In genomic region chr14:60722163-60722835, GRCh38 we compare ENCODE assay signal across 8 cellular contexts. TPM values are rescaled to one million over a fixed set of nuclear protein-coding genes. Genes with fewer than 3 reads are reported as not detected.
DNase-seq lines count a peak whose midpoint lies in the region; ATAC-seq and TF ChIP-seq lines count a peak whose summit lies in the region.

No MANE protein-coding gene starts in this region.

- CTCF ChIA-PET in CD4-positive, alpha-beta memory T cell (lab: Charles Lee; ENCODE audit: partially characterized antibody): interaction anchor here (1.6 kb wide), 1 partner anchor 12 kb away, joined by 7 read pairs; the partner anchor contains the start of gene MNAT1
- CTCF ChIA-PET in activated CD8-positive, alpha-beta memory T cell treated with anti-CD3 and anti-CD28 coated beads, Interleukin-2, amount 10 ng/mL, durations not matched to agents 7 days and 5 days (lab: Charles Lee): interaction anchor here (0.9 to 2.2 kb wide), 5 partner anchors 11 to 304 kb away, joined by 3 to 10 read pairs (median 4); partner anchors contain the start of gene SIX1

- peak in 2 of 5 donors; percentile 6 to 17 for DNase-seq in CD4-positive, alpha-beta memory T cell
- DNase-seq in GM23338 (ENCODE audit: low spot score): peak; percentile 88
- peak; percentile 96 for DNase-seq in NCI-H2107 treated with DMSO at 0.1 percent for 48 hours (lab: John Stamatoyannopoulos, UW; ENCODE audit: unreplicated experiment)
- DNase-seq in activated CD8-positive, alpha-beta memory T cell treated with anti-CD3 and anti-CD28 coated beads, Interleukin-2, amount 10 ng/mL, durations not matched to agents 7 days and 5 days: peak; percentile 49
- peak; percentile 54 for DNase-seq in fibroblast of gingiva (ENCODE audit: low read depth)
- DNase-seq in ecto neural progenitor cell (ENCODE audit: low spot score): no peak
- DNase-seq in mucosa of gallbladder (ENCODE audit: low spot score): no peak

- intact Hi-C loops in CD4-positive, alpha-beta memory T cell (cut with micrococcal nuclease): no loop called here

- H3K4me3 Mint-ChIP-seq in CD4-positive, alpha-beta memory T cell: peak overlapping the region; percentile 78 to 96 (median 86)
- peak overlapping the region; percentile 91 for H3K4me3 Mint-ChIP-seq in GM23338
- peak overlapping the region; percentile 75 for H3K4me3 Mint-ChIP-seq in activated CD8-positive, alpha-beta memory T cell treated with anti-CD3 and anti-CD28 coated beads, Interleukin-2, amount 10 ng/mL, durations not matched to agents 7 days and 5 days

- peaks cover 3% of the 10 kb centered on the region; the same call in 1 of the 2 replicates for H3F3A ChIP-seq in GM23338 (replicated peaks; ENCODE audit: low read depth)

- peaks cover 53 to 58% of the 10 kb centered on the region in 2 donors for H3K27me3 Mint-ChIP-seq in CD4-positive, alpha-beta memory T cell
- peaks cover 13% of the 10 kb centered on the region for H3K27me3 Mint-ChIP-seq in GM23338 (ENCODE audit: insufficient read depth, low read depth, poor library complexity)
- peaks cover 72% of the 10 kb centered on the region for H3K27me3 Mint-ChIP-seq in activated CD8-positive, alpha-beta memory T cell treated with anti-CD3 and anti-CD28 coated beads, Interleukin-2, amount 10 ng/mL, durations not matched to agents 7 days and 5 days

- H4K20me1 ChIP-seq in GM23338 (replicated peaks; ENCODE audit: insufficient read depth): peaks cover 28% of the 10 kb centered on the region

- peaks cover 0 to 4% (median 0%) of the 10 kb centered on the region in 8 donors for H3K9me3 Mint-ChIP-seq in CD4-positive, alpha-beta memory T cell
- 0 out of 3 replicates have a peak, but pooled peaks cover 2% of the 10 kb centered on the region for H3K9me3 Mint-ChIP-seq in GM23338
- no peaks in the 10 kb centered on the region for H3K9me3 Mint-ChIP-seq in activated CD8-positive, alpha-beta memory T cell treated with anti-CD3 and anti-CD28 coated beads, Interleukin-2, amount 10 ng/mL, durations not matched to agents 7 days and 5 days (ENCODE audit: low read depth)

- H3K27ac Mint-ChIP-seq in CD4-positive, alpha-beta memory T cell: peak overlapping the region in 1 of 7 donors; percentile 42
- H3K27ac Mint-ChIP-seq in GM23338: peak overlapping the region; percentile 77; the same call in 1 of the 2 replicates
- H3K27ac Mint-ChIP-seq in activated CD8-positive, alpha-beta memory T cell treated with anti-CD3 and anti-CD28 coated beads, Interleukin-2, amount 10 ng/mL, durations not matched to agents 7 days and 5 days: no peak overlapping the region

- H3K4me1 ChIP-seq in CD4-positive, alpha-beta memory T cell (ENCODE audit: insufficient read depth, low read length): peaks cover 20% of the 10 kb centered on the region
- peaks cover 25% of the 10 kb centered on the region for H3K4me1 ChIP-seq in GM23338 (ENCODE audit: insufficient read depth)
- H3K4me1 ChIP-seq in neuron (ENCODE audit: insufficient read depth, low read length): peaks cover 15% of the 10 kb centered on the region

- TF ChIP-seq CTCF in GM23338 (conservative IDR thresholded peaks at IDR 0.05; ENCODE audit: low read depth in 2 of 2): no peak

- peaks cover 7 to 36% (median 15%) of the 10 kb centered on the region in 4 donors for H3K4me1 Mint-ChIP-seq in CD4-positive, alpha-beta memory T cell
- H3K4me1 Mint-ChIP-seq in GM23338: peaks cover 30% of the 10 kb centered on the region
- H3K4me1 Mint-ChIP-seq in activated CD8-positive, alpha-beta memory T cell treated with anti-CD3 and anti-CD28 coated beads, Interleukin-2, amount 10 ng/mL, durations not matched to agents 7 days and 5 days: peaks cover 18% of the 10 kb centered on the region

- H3K9me2 ChIP-seq in GM23338 (ENCODE audit: insufficient read depth): no peaks in the 10 kb centered on the region

- peaks cover 61% of the 10 kb centered on the region for H3K79me2 ChIP-seq in GM23338 (replicated peaks; ENCODE audit: insufficient read depth)

- H2AFZ ChIP-seq in GM23338: no peak overlapping the region
- peak overlapping the region; percentile 81 for H2AFZ ChIP-seq in neuron (ENCODE audit: low read depth, low read length)

- H3K4me2 ChIP-seq in GM23338: peak overlapping the region; percentile 99

- H3K9me3 ChIP-seq in CD4-positive, alpha-beta memory T cell (ENCODE audit: control insufficient read depth in 1 of 2, low read length in 2 of 2): no peaks in the 10 kb centered on the region
- no peaks in the 10 kb centered on the region for H3K9me3 ChIP-seq in neuron (ENCODE audit: low read length)

- H3K36me3 ChIP-seq in CD4-positive, alpha-beta memory T cell (ENCODE audit: insufficient read depth, low read length): no peaks in the 10 kb centered on the region
- peaks cover 27% of the 10 kb centered on the region for H3K36me3 ChIP-seq in GM23338 (ENCODE audit: insufficient read depth)
- H3K36me3 ChIP-seq in neuron (ENCODE audit: insufficient read depth, low read length): peaks cover 15% of the 10 kb centered on the region

- peak; percentile 55 for ATAC-seq in GM23338
- peak; percentile 40 for ATAC-seq in activated CD8-positive, alpha-beta memory T cell treated with anti-CD3 and anti-CD28 coated beads, Interleukin-2, amount 10 ng/mL, durations not matched to agents 7 days and 5 days

- no peak overlapping the region for H3K27ac ChIP-seq in CD4-positive, alpha-beta memory T cell (ENCODE audit: low read depth, low read length)
- H3K27ac ChIP-seq in GM23338 (ENCODE audit: low read depth): peak overlapping the region; percentile 93

- peak overlapping the region in 1 of 2 donors; percentile 49 for H3K4me3 ChIP-seq in CD4-positive, alpha-beta memory T cell (ENCODE audit: low read length in 2 of 2)
- H3K4me3 ChIP-seq in GM23338 (peak overlapping the region; percentile 97), neuron (ENCODE audit: low read length) (peak overlapping the region; percentile 93)

- H3K27me3 ChIP-seq in CD4-positive, alpha-beta memory T cell (ENCODE audit: insufficient read depth, low read length): peaks cover 36% of the 10 kb centered on the region
- H3K27me3 ChIP-seq in GM23338 (ENCODE audit: insufficient read depth) (peaks cover 6% of the 10 kb centered on the region), neuron (ENCODE audit: insufficient read depth, low read length) (no peaks in the 10 kb centered on the region)

- no peaks in the 10 kb centered on the region for H3K36me3 Mint-ChIP-seq in CD4-positive, alpha-beta memory T cell
- peaks cover 40% of the 10 kb centered on the region for H3K36me3 Mint-ChIP-seq in GM23338 (ENCODE audit: low read depth)
- peaks cover 4% of the 10 kb centered on the region for H3K36me3 Mint-ChIP-seq in activated CD8-positive, alpha-beta memory T cell treated with anti-CD3 and anti-CD28 coated beads, Interleukin-2, amount 10 ng/mL, durations not matched to agents 7 days and 5 days

- POLR2A ChIA-PET in CD4-positive, alpha-beta memory T cell (lab: Charles Lee; ENCODE audit: partially characterized antibody): interaction anchor here (1.6 kb wide), 1 partner anchor 12 kb away, joined by 6 read pairs; the partner anchor contains the start of gene MNAT1

TF ChIP-seq in GM23338, 12 proteins besides CTCF, POLR2A, EP300 and RAD21:
- no peak for TF ChIP-seq JUNB (IDR thresholded peaks at IDR 0.05; ENCODE audit: unreplicated experiment)
- no peak for TF ChIP-seq STAT1 (IDR thresholded peaks at IDR 0.05; ENCODE audit: unreplicated experiment)
- peak; percentile 33; the same call in 1 of the 2 replicates for TF ChIP-seq POLR2AphosphoS5 (IDR thresholded peaks at IDR 0.05; ENCODE audit: low read depth)

RNA-seq across cellular contexts. Expression of gene SIX4, which starts 1.9 kb away (rescaled TPM):
- total RNA-seq in CD4-positive, alpha-beta memory T cell: not detected
- polyA plus RNA-seq in CD4-positive, alpha-beta memory T cell: not detected
- 46.9 and 50.2 TPM in 2 replicates for total RNA-seq in GM23338 (2014; rRNA removed; shearing (Covaris generic))
- polyA plus RNA-seq in GM23338 (2016; fragmentation: Nextera tagmentation; extraction: Ambion mirVana): 6.2 and 6.6 TPM in 2 replicates
- total RNA-seq in activated CD8-positive, alpha-beta memory T cell treated with anti-CD3 and anti-CD28 coated beads, Interleukin-2, amount 10 ng/mL, durations not matched to agents 7 days and 5 days: 1 to 10 TPM; 1.6 to 3.9 TPM
- total RNA-seq in mucosa of gallbladder: 2.5 TPM

RNA-seq across cellular contexts. Expression of gene MNAT1, which starts 12.3 kb away (rescaled TPM):
- 10 to 100 TPM; 12.6 to 13.0 TPM for total RNA-seq in CD4-positive, alpha-beta memory T cell
- polyA plus RNA-seq in CD4-positive, alpha-beta memory T cell: 10 to 100 TPM; 18.9 to 28.7 TPM
- 51.6 and 75.3 TPM in 2 replicates for total RNA-seq in GM23338 (2014; rRNA removed; shearing (Covaris generic))
- 83.8 and 85.0 TPM in 2 replicates for polyA plus RNA-seq in GM23338 (2016; fragmentation: Nextera tagmentation; extraction: Ambion mirVana)
- 10 to 100 TPM; 57.9 to 60.7 TPM for total RNA-seq in activated CD8-positive, alpha-beta memory T cell treated with anti-CD3 and anti-CD28 coated beads, Interleukin-2, amount 10 ng/mL, durations not matched to agents 7 days and 5 days
- total RNA-seq in mucosa of gallbladder: 26.1 TPM

Comparison
In these comparisons a context has a peak if more than half of its experiments do, and no peak if none do; other contexts are left out.
1. DNase-seq: peak in GM23338 (single experiment), NCI-H2107 treated with DMSO at 0.1 percent for 48 hours (single experiment), activated CD8-positive, alpha-beta memory T cell treated with anti-CD3 and anti-CD28 coated beads, Interleukin-2, amount 10 ng/mL, durations not matched to agents 7 days and 5 days (single experiment) and fibroblast of gingiva (single experiment); none in ecto neural progenitor cell (single experiment) and mucosa of gallbladder (single experiment).
2. Peak in every context shown above with its lines, with median percentiles within 50 percentile points of each other: H3K4me3 Mint-ChIP-seq.